In genomic region chr20:4150095-4150492, GRCh38 we compare ENCODE assay signal across 8 cellular contexts.
DNase-seq lines count a peak whose midpoint lies in the region; ATAC-seq, FAIRE-seq and TF ChIP-seq lines count a peak whose summit lies in the region.

No MANE protein-coding gene starts in this region.

- TF ChIP-seq CTCF in HFF-Myc (IDR thresholded peaks at IDR 0.05; ENCODE audit: low read depth, low read length, missing control alignments): no peak
- no peak for TF ChIP-seq CTCF in choroid plexus epithelial cell (conservative IDR thresholded peaks at IDR 0.05; ENCODE audit: low read depth, low read length)

- H3K4me3 ChIP-seq in HFF-Myc (replicated peaks; ENCODE audit: low read depth, low read length) (peak overlapping the region; percentile 70), choroid plexus epithelial cell (ENCODE audit: low read depth, low read length) (peak overlapping the region; percentile 74)

- peak; percentile 3 for FAIRE-seq in A204.1 (lab: Jason Lieb, UNC)

- DNase-seq in HFF-Myc (ENCODE audit: extremely low read depth, low read depth): no peak
- DNase-seq in choroid plexus epithelial cell (ENCODE audit: low read depth): peak; percentile 78
- DNase-seq in midbrain (lab: John Stamatoyannopoulos, UW): peak; percentile 21
- no peak for DNase-seq in NCI-H2227 (lab: John Stamatoyannopoulos, UW; ENCODE audit: unreplicated experiment)

- ATAC-seq in HG03097 (IDR thresholded peaks at IDR 0.05; ENCODE audit: low FRiP score, unreplicated experiment) (no peak), HG03045 (IDR thresholded peaks at IDR 0.05; ENCODE audit: unreplicated experiment) (no peak), GM21576 (IDR thresholded peaks at IDR 0.05; ENCODE audit: unreplicated experiment) (no peak)

Comparison
In these comparisons a context has a peak if more than half of its experiments do, and no peak if none do; other contexts are left out.
1. DNase-seq: peak in choroid plexus epithelial cell (single experiment) and midbrain (single experiment); none in HFF-Myc (single experiment) and NCI-H2227 (single experiment).